ENCODE assay signal across 28 cellular contexts in genomic region chr22:49299821-49300231, GRCh38.
A peak's percentile ranks its signal among the peaks of the same experiment; 100 is the strongest.
DNase-seq lines count a peak whose midpoint lies in the region; ATAC-seq and TF ChIP-seq lines count a peak whose summit lies in the region.
"Had no signal": no experiment of that assay in that cellular context is flagged by ENCODE, and none has a peak within 500 bp of the region (broad histone marks: within the 10 kb centered on the region; RNA-seq: fewer than 3 reads in every experiment).

No MANE protein-coding gene starts in this region.

- H3K79me1 ChIP-seq in neuronal stem cell (ENCODE audit: low read depth, low read length), result no peaks in the 10 kb centered on the region

- H3K4me3 Mint-ChIP-seq in chondrocyte (ENCODE audit: unreplicated experiment) (no peak overlapping the region), type B pancreatic cell (no peak overlapping the region)
- H3K4me3 Mint-ChIP-seq: activated naive CD8-positive, alpha-beta T cell; activated T-helper 17 cell treated with anti-CD3 and anti-CD28 coated beads, Interleukin-2, amount 50 U/mL, for 72 hours; B cell; nephron progenitor cell; stimulated activated naive CD8-positive, alpha-beta T cell treated with anti-CD3 and anti-CD28 coated beads, Interleukin-15, Interleukin-2, amounts not matched to agents 100 ng/mL and 50 ng/mL, for 24 hours; WTC11 had no signal

- H3K9me3 ChIP-seq in neuronal stem cell (replicated peaks in 1 of 2; ENCODE audit: control insufficient read depth in 2 of 2, insufficient read depth in 1 of 2, low read depth in 1 of 2, low read length in 2 of 2) (peaks cover 0 to 3% of the 10 kb centered on the region in 2 donors), PC-3 (ENCODE audit: low read length) (no peaks in the 10 kb centered on the region), mammary epithelial cell (replicated peaks; ENCODE audit: insufficient read depth, low read length) (peaks cover 67% of the 10 kb centered on the region), OCI-LY7 (ENCODE audit: low read length) (no peaks in the 10 kb centered on the region)
- H3K9me3 ChIP-seq: ovary, thyroid gland had no signal

- no peaks in the 10 kb centered on the region for H3K79me2 ChIP-seq in PC-3 (ENCODE audit: low read length)
- H3K79me2 ChIP-seq in mammary epithelial cell (ENCODE audit: insufficient read depth, low read length), result no peaks in the 10 kb centered on the region
- no peaks in the 10 kb centered on the region for H3K79me2 ChIP-seq in OCI-LY7 (ENCODE audit: insufficient read depth, low read depth, low read length)

- H3K4me3 ChIP-seq in neuronal stem cell (ENCODE audit: low read length in 2 of 2), result no peak overlapping the region
- no peak overlapping the region for H3K4me3 ChIP-seq in PC-3 (ENCODE audit: low read length)
- no peak overlapping the region for H3K4me3 ChIP-seq in mammary epithelial cell (replicated peaks in 1 of 3; ENCODE audit: insufficient read depth in 1 of 3, low read depth in 2 of 3, low read length in 3 of 3)
- no peak overlapping the region for H3K4me3 ChIP-seq in OCI-LY7 (ENCODE audit: low read depth, low read length, poor library complexity, severe bottlenecking)
- H3K4me3 ChIP-seq: esophagus squamous epithelium, GM12878, lung, ovary, SJSA1, thyroid gland had no signal

- peak overlapping the region; percentile 87 for H2AK5ac ChIP-seq in neuronal stem cell (ENCODE audit: low read depth, low read length)

- no peak overlapping the region for H3K27ac ChIP-seq in neuronal stem cell (replicated peaks; ENCODE audit: low read length)
- no peak overlapping the region for H3K27ac ChIP-seq in PC-3 (ENCODE audit: low read length)
- H3K27ac ChIP-seq in mammary epithelial cell (ENCODE audit: insufficient read depth, low read depth, low read length), result no peak overlapping the region
- no peak overlapping the region for H3K27ac ChIP-seq in OCI-LY7 (ENCODE audit: low read depth, low read length, poor library complexity, severe bottlenecking)
- H3K27ac ChIP-seq: esophagus squamous epithelium, foreskin keratinocyte, ovary, SJSA1, thyroid gland had no signal

- no peak overlapping the region for H2BK5ac ChIP-seq in neuronal stem cell (ENCODE audit: low read length)

- H3K4me2 ChIP-seq in neuronal stem cell (ENCODE audit: insufficient read depth, low read length, poor library complexity, severe bottlenecking) (no peak overlapping the region), PC-3 (ENCODE audit: low read length) (no peak overlapping the region), mammary epithelial cell (ENCODE audit: insufficient read depth, low read depth, low read length) (no peak overlapping the region), OCI-LY7 (ENCODE audit: low read length) (no peak overlapping the region)

- DNase-seq in Right ventricle myocardium inferior (ENCODE audit: missing footprints) (peak; percentile 11), left ventricle myocardium superior (no peak), chondrocyte (ENCODE audit: low spot score) (peak; percentile 73), neuronal stem cell (ENCODE audit: low spot score) (no peak), type B pancreatic cell (ENCODE audit: extremely low spot score, unreplicated experiment) (peak; percentile 56), PC-3 (no peak), mammary epithelial cell (no peak), OCI-LY7 (ENCODE audit: low spot score) (no peak)
- DNase-seq: ACHN, cortex of kidney, DMS153, esophagus squamous epithelium, foreskin keratinocyte, kidney, NCI-H2107, NCI-H446, NCI-H82, nephron progenitor cell, ovary, thyroid gland had no signal

- H3K27me3 ChIP-seq in neuronal stem cell (ENCODE audit: control insufficient read depth in 3 of 3, insufficient read depth in 3 of 3, low read depth in 1 of 3, low read length in 3 of 3) (no peaks in the 10 kb centered on the region), PC-3 (ENCODE audit: low read length) (no peaks in the 10 kb centered on the region), mammary epithelial cell (ENCODE audit: insufficient read depth, low read length) (no peaks in the 10 kb centered on the region)
- H3K27me3 ChIP-seq: foreskin keratinocyte, ovary, SJSA1, thyroid gland had no signal

- H3K9me2 ChIP-seq in PC-3 (replicated peaks; ENCODE audit: low read length) (no peaks in the 10 kb centered on the region), OCI-LY7 (ENCODE audit: insufficient read depth, low read length) (no peaks in the 10 kb centered on the region)

- peak overlapping the region; percentile 13 for H3K18ac ChIP-seq in neuronal stem cell (ENCODE audit: low read length)

- H3K9me3 Mint-ChIP-seq in chondrocyte (ENCODE audit: low read depth) (no peaks in the 10 kb centered on the region), type B pancreatic cell (no peaks in the 10 kb centered on the region)
- H3K9me3 Mint-ChIP-seq: activated T-helper 17 cell treated with anti-CD3 and anti-CD28 coated beads, Interleukin-2, amount 50 U/mL, for 72 hours; stimulated activated naive CD8-positive, alpha-beta T cell treated with anti-CD3 and anti-CD28 coated beads, Interleukin-15, Interleukin-2, amounts not matched to agents 100 ng/mL and 50 ng/mL, for 24 hours; WTC11 had no signal

- in situ Hi-C loops in mammary epithelial cell (cut with MboI; ENCODE audit: low sequenced_read_pairs in 2 of 2), result no loop called here

- H4K91ac ChIP-seq in neuronal stem cell (ENCODE audit: low read depth, low read length, poor library complexity), result no peak overlapping the region

- H3K23ac ChIP-seq in neuronal stem cell (ENCODE audit: low read depth, low read length, poor library complexity), result no peak overlapping the region

- intact Hi-C loops in Right ventricle myocardium inferior (cut with DNase I) (loop anchor here (10.0 kb wide), 1 partner anchor 725 kb away; no protein-coding TSS in a partner anchor), left ventricle myocardium superior (cut with micrococcal nuclease) (no loop called here), PC-3 (cut with micrococcal nuclease) (no loop called here), mammary epithelial cell (cut with micrococcal nuclease) (no loop called here), OCI-LY7 (cut with micrococcal nuclease; ENCODE audit: unreplicated experiment) (loop anchor here (10.0 kb wide), 1 partner anchor 425 kb away; no protein-coding TSS in a partner anchor)

- no peak overlapping the region for H2BK120ac ChIP-seq in neuronal stem cell (ENCODE audit: low read depth, low read length)

- no peak overlapping the region for H3K9ac ChIP-seq in neuronal stem cell (ENCODE audit: low read depth, low read length, poor library complexity)
- H3K9ac ChIP-seq in PC-3 (ENCODE audit: low read length), result no peak overlapping the region
- H3K9ac ChIP-seq in mammary epithelial cell (ENCODE audit: insufficient read depth, low read length), result no peak overlapping the region

- H3K27me3 Mint-ChIP-seq in chondrocyte (ENCODE audit: low read depth) (peaks cover 7% of the 10 kb centered on the region), type B pancreatic cell (peaks cover 12% of the 10 kb centered on the region)
- H3K27me3 Mint-ChIP-seq: activated naive CD8-positive, alpha-beta T cell had no signal

- POLR2A ChIA-PET in PC-3 (lab: Charles Lee; ENCODE audit: unreplicated experiment), result no interaction called here
- POLR2A ChIA-PET in OCI-LY7 (lab: Charles Lee), result no interaction called here

- H3K14ac ChIP-seq in neuronal stem cell (ENCODE audit: low read length), result peak overlapping the region; percentile 14

- BruUV-seq in PC-3 (replicated peaks; lab: Mats Ljungman, UMichigan), result no TSS peak
- no TSS peak for BruUV-seq in mammary epithelial cell (replicated peaks; lab: Mats Ljungman, UMichigan)
- no TSS peak for BruUV-seq in OCI-LY7 (replicated peaks; lab: Mats Ljungman, UMichigan)

- H3K36me3 ChIP-seq in neuronal stem cell (replicated peaks in 1 of 2; ENCODE audit: control insufficient read depth in 2 of 2, insufficient read depth in 2 of 2, low read length in 2 of 2), result no peaks in the 10 kb centered on the region
- no peaks in the 10 kb centered on the region for H3K36me3 ChIP-seq in PC-3 (ENCODE audit: low read depth, low read length)
- H3K36me3 ChIP-seq in mammary epithelial cell (ENCODE audit: insufficient read depth, low read length), result no peaks in the 10 kb centered on the region
- H3K36me3 ChIP-seq in OCI-LY7 (ENCODE audit: insufficient read depth, low read length), result no peaks in the 10 kb centered on the region
- H3K36me3 ChIP-seq: esophagus squamous epithelium, ovary, SJSA1, thyroid gland had no signal

- peaks cover 0 to under 1% of the 10 kb centered on the region in 2 donors for H3K4me1 ChIP-seq in neuronal stem cell (ENCODE audit: control insufficient read depth in 2 of 2, insufficient read depth in 1 of 2, low read depth in 1 of 2, low read length in 2 of 2)
- H3K4me1 ChIP-seq in PC-3 (ENCODE audit: insufficient read depth, low read length), result no peaks in the 10 kb centered on the region
- H3K4me1 ChIP-seq in mammary epithelial cell (ENCODE audit: insufficient read depth, low read length), result no peaks in the 10 kb centered on the region
- peaks cover under 1% of the 10 kb centered on the region for H3K4me1 ChIP-seq in OCI-LY7 (ENCODE audit: insufficient read depth, low read length, poor library complexity, severe bottlenecking)
- H3K4me1 ChIP-seq: foreskin keratinocyte, SJSA1, thyroid gland had no signal

- TF ChIP-seq CTCF in chondrocyte (IDR thresholded peaks at IDR 0.05) (no peak), type B pancreatic cell (conservative IDR thresholded peaks at IDR 0.05) (no peak), PC-3 (conservative IDR thresholded peaks at IDR 0.05; ENCODE audit: low read depth, low read length) (no peak), mammary epithelial cell (conservative IDR thresholded peaks at IDR 0.05 in 1 of 2, IDR thresholded peaks at IDR 0.05 in 1 of 2; ENCODE audit: extremely low read depth in 1 of 2, insufficient read depth in 1 of 2, low read depth in 1 of 2, low read length in 2 of 2) (no peak), OCI-LY7 (conservative IDR thresholded peaks at IDR 0.05; ENCODE audit: low read length) (no peak)

- dilution Hi-C loops in mammary epithelial cell (cut with HindIII; ENCODE audit: low sequenced_read_pairs), result loop anchor here (5.0 kb wide), 1 partner anchor 113 kb away; no protein-coding TSS in a partner anchor

- no peak overlapping the region for H3K4ac ChIP-seq in neuronal stem cell (ENCODE audit: low read length)

- H2BK15ac ChIP-seq in neuronal stem cell (ENCODE audit: low read length), result peak overlapping the region; percentile 2

- H2AFZ ChIP-seq in neuronal stem cell (ENCODE audit: low read length) (no peak overlapping the region), PC-3 (ENCODE audit: low read length) (no peak overlapping the region), mammary epithelial cell (ENCODE audit: low read depth, low read length) (no peak overlapping the region), OCI-LY7 (ENCODE audit: low read length) (no peak overlapping the region)

- no peak overlapping the region for H4K8ac ChIP-seq in neuronal stem cell (ENCODE audit: low read depth, low read length)

- no peaks in the 10 kb centered on the region for H3F3A ChIP-seq in PC-3 (ENCODE audit: low read length, unreplicated experiment)

- ATAC-seq in Right ventricle myocardium inferior (no peak), left ventricle myocardium superior (no peak), PC-3 (no peak)
- ATAC-seq: activated T-helper 17 cell treated with anti-CD3 and anti-CD28 coated beads, Interleukin-2, amount 50 U/mL, for 72 hours; foreskin keratinocyte; GM12878; WTC11 had no signal

- H4K20me1 ChIP-seq in PC-3 (ENCODE audit: low read length) (no peaks in the 10 kb centered on the region), mammary epithelial cell (ENCODE audit: insufficient read depth, low read length) (no peaks in the 10 kb centered on the region), OCI-LY7 (ENCODE audit: insufficient read depth, low read length) (no peaks in the 10 kb centered on the region)

- H3K27ac Mint-ChIP-seq in chondrocyte (ENCODE audit: unreplicated experiment) (no peak overlapping the region), type B pancreatic cell (no peak overlapping the region)
- H3K27ac Mint-ChIP-seq: activated naive CD8-positive, alpha-beta T cell; activated T-helper 17 cell treated with anti-CD3 and anti-CD28 coated beads, Interleukin-2, amount 50 U/mL, for 72 hours; B cell; nephron progenitor cell; stimulated activated naive CD8-positive, alpha-beta T cell treated with anti-CD3 and anti-CD28 coated beads, Interleukin-15, Interleukin-2, amounts not matched to agents 100 ng/mL and 50 ng/mL, for 24 hours; WTC11 had no signal

- WGBS in neuronal stem cell (ENCODE audit: extremely low coverage in 2 of 2, insufficient read length in 2 of 2, insufficient replicate concordance in 1 of 2), 2 donors, result no CpG with 5 or more reads among the region's 13 CpGs
- 70% methylated on average over 9 of the region's 13 CpGs for WGBS in mammary epithelial cell (ENCODE audit: low coverage, missing lambda C conversion rate)

- CTCF ChIA-PET in PC-3 (lab: Charles Lee), result no interaction called here
- CTCF ChIA-PET in mammary epithelial cell (lab: Charles Lee; ENCODE audit: low non-redundant PET), result no interaction called here
- CTCF ChIA-PET in OCI-LY7 (lab: Charles Lee; ENCODE audit: unreplicated experiment), result no interaction called here

- H3K4me1 Mint-ChIP-seq in chondrocyte (ENCODE audit: low read depth) (no peaks in the 10 kb centered on the region), type B pancreatic cell (ENCODE audit: unreplicated experiment) (peaks cover 5% of the 10 kb centered on the region)
- H3K4me1 Mint-ChIP-seq: activated T-helper 17 cell treated with anti-CD3 and anti-CD28 coated beads, Interleukin-2, amount 50 U/mL, for 72 hours; B cell had no signal

- H3K36me3 Mint-ChIP-seq in chondrocyte (ENCODE audit: low read depth), result peaks cover 2% of the 10 kb centered on the region
- H3K36me3 Mint-ChIP-seq in type B pancreatic cell, result no peaks in the 10 kb centered on the region
- H3K36me3 Mint-ChIP-seq: activated naive CD8-positive, alpha-beta T cell; WTC11 had no signal

- H2BK12ac ChIP-seq in neuronal stem cell (ENCODE audit: low read length), result no peak overlapping the region

Comparison
In these comparisons a context has a peak if more than half of its experiments do, and no peak if none do; other contexts are left out.
1. DNase-seq: peak in Right ventricle myocardium inferior (single experiment), chondrocyte (single experiment) and type B pancreatic cell (single experiment); none in left ventricle myocardium superior (single experiment), neuronal stem cell (single experiment), PC-3 (single experiment), mammary epithelial cell (single experiment) and OCI-LY7 (single experiment).
2. intact Hi-C loops: an anchor here in Right ventricle myocardium inferior (10.0 kb wide) and OCI-LY7 (10.0 kb wide); none called in left ventricle myocardium superior, PC-3 and mammary epithelial cell.